In the genomic region with DNA sequence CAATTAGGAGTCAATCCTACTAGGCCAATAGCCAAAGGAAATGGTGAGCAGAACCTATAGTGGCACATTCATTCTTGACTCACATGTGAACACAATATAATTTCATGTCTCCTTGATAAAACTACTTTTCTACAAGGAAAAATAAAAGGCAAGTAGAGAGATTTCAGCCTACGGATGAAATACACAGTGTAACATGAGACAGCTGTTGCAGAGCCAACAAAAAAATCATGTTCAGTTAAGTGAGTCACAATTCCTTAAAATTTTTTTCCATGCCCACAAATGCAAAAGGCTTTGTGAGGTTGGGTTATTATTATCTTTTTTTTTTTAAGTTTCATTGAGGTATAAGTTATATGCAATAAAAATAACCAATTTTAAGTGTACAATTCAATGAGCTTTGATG, we compare ENCODE assay signal across 21 cellular contexts. TPM values are rescaled to one million over a fixed set of nuclear protein-coding genes. Genes with fewer than 3 reads are reported as not detected.
"Had no signal": no experiment of that assay in that cellular context is flagged by ENCODE, and none has a peak within 500 bp of the region (broad histone marks: within the 10 kb centered on the region; RNA-seq: fewer than 3 reads in every experiment).

No MANE protein-coding gene starts in this region.

- ATAC-seq: left cardiac atrium; pancreas; right cardiac atrium; stimulated activated effector memory CD8-positive, alpha-beta T cell treated with anti-CD3 and anti-CD28 coated beads, Interleukin-12 subunit alpha, Interleukin-12 subunit beta, amount 100 ng/mL, for 72 hours; stimulated activated naive CD8-positive, alpha-beta T cell treated with anti-CD3 and anti-CD28 coated beads, Interleukin-15, Interleukin-2, amounts not matched to agents 100 U/mL and 50 U/mL, for 24 hours had no signal

- H3K9me3 ChIP-seq: colonic mucosa, pancreas, thoracic aorta, transverse colon had no signal

- DNase-seq: cerebellar nuclear complex; colonic mucosa; dermis blood vessel endothelial cell; endodermal cell; erythroblast; foreskin melanocyte; head of caudate nucleus; kidney; left cardiac atrium; occipital lobe; pancreas; right cardiac atrium; stimulated activated CD4-positive, alpha-beta T cell treated with anti-CD3 and anti-CD28 coated beads, Interleukin-4, amount 100 ng/mL, for 1 hour; stimulated activated CD8-positive, alpha-beta memory T cell treated with anti-CD3 and anti-CD28 coated beads, Interleukin-4, amount 100 ng/mL, for 48 hours; stimulated activated naive CD8-positive, alpha-beta T cell treated with anti-CD3 and anti-CD28 coated beads, Interleukin-15, Interleukin-2, amounts not matched to agents 100 U/mL and 50 U/mL, for 24 hours; transverse colon had no signal

- H3K27ac ChIP-seq: colonic mucosa, hepatocyte, pancreas, thoracic aorta, transverse colon had no signal

- H3K27me3 ChIP-seq: colonic mucosa, hepatocyte, pancreas, transverse colon had no signal

- H3K4me1 ChIP-seq: colonic mucosa, pancreas, transverse colon had no signal

- H3K36me3 ChIP-seq: colonic mucosa, pancreas, thoracic aorta, transverse colon had no signal

- H3K4me3 ChIP-seq: colonic mucosa, hepatocyte, pancreas, thoracic aorta, transverse colon had no signal

RNA-seq across cellular contexts. Expression of a gene that starts 54.8 kb away (rescaled TPM):
- total RNA-seq: dermis blood vessel endothelial cell, endothelial cell of umbilical vein, hepatocyte, lung microvascular endothelial cell, occipital lobe, transverse colon had no signal
